In the genomic region with DNA sequence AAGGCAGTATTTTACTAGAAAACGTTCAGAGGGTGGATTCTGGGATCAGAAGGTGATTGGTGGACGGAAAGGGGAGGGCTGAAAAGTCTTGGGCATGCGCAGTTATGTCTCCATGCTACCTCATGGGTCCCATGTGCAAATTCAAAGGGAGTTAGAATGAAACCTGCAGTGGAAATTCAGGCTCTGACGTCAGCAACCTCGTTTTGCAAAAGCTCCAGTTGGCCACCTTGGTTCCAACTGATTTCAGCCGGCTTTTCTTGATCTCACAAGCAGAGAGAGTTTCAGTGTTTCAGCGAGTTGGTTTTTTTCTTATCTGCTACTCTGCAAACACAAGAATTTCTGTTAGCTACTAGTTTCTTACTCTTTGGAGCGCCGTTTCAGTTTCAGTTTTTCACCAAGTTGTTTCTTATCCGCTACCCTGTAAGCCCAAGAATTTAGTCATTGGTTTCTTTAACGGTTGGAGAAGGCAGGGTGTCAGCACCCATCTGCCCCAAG, we compare ENCODE assay signal across 1 cellular context.
TF ChIP-seq lines count a peak whose summit lies in the region.

No MANE protein-coding gene starts in this region.

TF ChIP-seq in A549, 52 proteins besides CTCF, POLR2A, EP300 and RAD21 (continued from another document):
- TF ChIP-seq, protein P1, sequence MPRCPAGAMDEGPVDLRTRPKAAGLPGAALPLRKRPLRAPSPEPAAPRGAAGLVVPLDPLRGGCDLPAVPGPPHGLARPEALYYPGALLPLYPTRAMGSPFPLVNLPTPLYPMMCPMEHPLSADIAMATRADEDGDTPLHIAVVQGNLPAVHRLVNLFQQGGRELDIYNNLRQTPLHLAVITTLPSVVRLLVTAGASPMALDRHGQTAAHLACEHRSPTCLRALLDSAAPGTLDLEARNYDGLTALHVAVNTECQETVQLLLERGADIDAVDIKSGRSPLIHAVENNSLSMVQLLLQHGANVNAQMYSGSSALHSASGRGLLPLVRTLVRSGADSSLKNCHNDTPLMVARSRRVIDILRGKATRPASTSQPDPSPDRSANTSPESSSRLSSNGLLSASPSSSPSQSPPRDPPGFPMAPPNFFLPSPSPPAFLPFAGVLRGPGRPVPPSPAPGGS (IDR thresholded peaks at IDR 0.05), result no peak
- no peak for TF ChIP-seq EHMT2 (IDR thresholded peaks at IDR 0.05; ENCODE audit: low read depth)
- TF ChIP-seq NPAS2 (CRISPR knock-in tag; IDR thresholded peaks at IDR 0.05; ENCODE audit: borderline replicate concordance), result no peak
- TF ChIP-seq RARB (CRISPR knock-in tag; IDR thresholded peaks at IDR 0.05), result no peak
- TF ChIP-seq, protein P2, sequence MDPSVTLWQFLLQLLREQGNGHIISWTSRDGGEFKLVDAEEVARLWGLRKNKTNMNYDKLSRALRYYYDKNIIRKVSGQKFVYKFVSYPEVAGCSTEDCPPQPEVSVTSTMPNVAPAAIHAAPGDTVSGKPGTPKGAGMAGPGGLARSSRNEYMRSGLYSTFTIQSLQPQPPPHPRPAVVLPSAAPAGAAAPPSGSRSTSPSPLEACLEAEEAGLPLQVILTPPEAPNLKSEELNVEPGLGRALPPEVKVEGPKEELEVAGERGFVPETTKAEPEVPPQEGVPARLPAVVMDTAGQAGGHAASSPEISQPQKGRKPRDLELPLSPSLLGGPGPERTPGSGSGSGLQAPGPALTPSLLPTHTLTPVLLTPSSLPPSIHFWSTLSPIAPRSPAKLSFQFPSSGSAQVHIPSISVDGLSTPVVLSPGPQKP (IDR thresholded peaks at IDR 0.05; ENCODE audit: low read depth, low read length), result no peak
- no peak for TF ChIP-seq MAZ (IDR thresholded peaks at IDR 0.05; ENCODE audit: borderline replicate concordance, low read depth, low read length)
TF ChIP-seq in A549: peak in this region for 0.
